In the genomic region with DNA sequence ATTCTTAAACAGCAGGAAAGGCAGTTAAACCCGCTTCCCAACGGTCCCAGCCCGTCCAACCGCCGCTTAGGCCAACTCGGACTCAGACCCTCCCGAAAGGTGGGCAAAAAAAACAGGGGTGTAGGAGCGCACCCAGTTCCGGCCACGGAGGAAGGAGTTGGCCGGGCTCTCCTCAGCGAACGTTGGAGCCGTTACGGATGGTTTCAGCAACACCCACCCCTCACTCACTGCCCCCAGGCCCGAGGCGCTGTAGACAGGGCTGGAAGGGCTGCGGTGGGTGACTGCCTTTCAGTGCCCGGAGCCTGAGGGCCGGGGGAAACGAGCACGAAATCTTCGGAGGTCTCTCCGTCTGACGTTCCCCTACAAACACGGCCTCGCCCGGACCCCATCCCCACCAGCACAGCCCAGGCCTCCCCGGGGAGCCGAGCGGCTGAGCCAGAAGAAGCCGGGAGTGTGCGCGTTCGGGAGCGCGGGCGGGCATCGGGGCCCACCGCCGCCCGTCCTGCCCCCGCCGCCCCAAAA, we compare ENCODE assay signal across 8 cellular contexts. TPM values are rescaled to one million over a fixed set of nuclear protein-coding genes. Genes with fewer than 3 reads are reported as not detected.
DNase-seq lines count a peak whose midpoint lies in the region; ATAC-seq and TF ChIP-seq lines count a peak whose summit lies in the region.

No MANE protein-coding gene starts in this region.

- TF ChIP-seq EP300 in suprapubic skin (IDR thresholded peaks at IDR 0.05) = no peak

- H3K27ac ChIP-seq in HEK293 (ENCODE audit: extremely low read depth, low read depth, low read length) (peak overlapping the region; percentile 68; the same call in 1 of the 2 replicates), endodermal cell (ENCODE audit: low read depth, low read length) (peak overlapping the region; percentile 75), suprapubic skin (peak overlapping the region; percentile 91)

- peak overlapping the region; percentile 90; the same call in 1 of the 2 replicates for H3K27ac Mint-ChIP-seq in WTC11
- H3K27ac Mint-ChIP-seq in endodermal cell = peak overlapping the region; percentile 95

- H3K27me3 Mint-ChIP-seq in WTC11 (ENCODE audit: low read depth) (peaks cover 2% of the 10 kb centered on the region), endodermal cell (ENCODE audit: insufficient read depth) (peaks cover 18% of the 10 kb centered on the region)

- peak overlapping the region; percentile 83 for H3K9ac ChIP-seq in endodermal cell (ENCODE audit: extremely low read depth, low read length, poor library complexity, severe bottlenecking)

- H3K4me3 Mint-ChIP-seq in WTC11 (peak overlapping the region; percentile 80), endodermal cell (peak overlapping the region; percentile 92)

- H3K4me1 ChIP-seq in HEK293 (ENCODE audit: control insufficient read depth, insufficient read depth, low read length) = peaks cover 7% of the 10 kb centered on the region; the same call in 1 of the 2 replicates
- H3K4me1 ChIP-seq in endodermal cell (ENCODE audit: control insufficient read depth, insufficient read depth, low read length) = peaks cover under 1% of the 10 kb centered on the region
- peaks cover 50% of the 10 kb centered on the region for H3K4me1 ChIP-seq in mononuclear cell (ENCODE audit: insufficient read depth, low read length)
- peaks cover 46% of the 10 kb centered on the region for H3K4me1 ChIP-seq in suprapubic skin

- 0% methylated on average over 13 to 39 of the region's 44 CpGs for WGBS in endodermal cell (ENCODE audit: insufficient coverage in 1 of 2, insufficient read length in 1 of 2), 2 experiments
- WGBS in suprapubic skin = 2% methylated on average over 20 of the region's 44 CpGs

- H3K4me3 ChIP-seq in HEK293 (ENCODE audit: low read depth, low read length) (peak overlapping the region; percentile 93), endodermal cell (ENCODE audit: low read length) (peak overlapping the region; percentile 98), mononuclear cell (ENCODE audit: low read length) (peak overlapping the region; percentile 79), suprapubic skin (peak overlapping the region; percentile 85)

- CTCF ChIA-PET in HEK293 (lab: Yijun Ruan, JAX) = no interaction called here
- CTCF ChIA-PET in WTC11 (lab: Charles Lee) = no interaction called here

- no peak for TF ChIP-seq POLR2A in suprapubic skin (IDR thresholded peaks at IDR 0.05)

- no peaks in the 10 kb centered on the region for H3K36me3 ChIP-seq in HEK293 (ENCODE audit: control insufficient read depth in 2 of 2, insufficient read depth in 1 of 2, low read length in 2 of 2)
- H3K36me3 ChIP-seq in endodermal cell (ENCODE audit: control insufficient read depth, insufficient read depth, low read length) = no peaks in the 10 kb centered on the region
- no peaks in the 10 kb centered on the region for H3K36me3 ChIP-seq in suprapubic skin

- no peak for TF ChIP-seq CTCF in HEK293 (tag by site-specific recombination; IDR thresholded peaks at IDR 0.05)
- no peak for TF ChIP-seq CTCF in WTC11 (IDR thresholded peaks at IDR 0.05)
- no peak for TF ChIP-seq CTCF in endodermal cell (conservative IDR thresholded peaks at IDR 0.05)
- TF ChIP-seq CTCF in suprapubic skin (IDR thresholded peaks at IDR 0.05) = no peak

- peaks cover 15% of the 10 kb centered on the region for H3K27me3 ChIP-seq in endodermal cell (ENCODE audit: control insufficient read depth, insufficient read depth, low read length, poor library complexity, severe bottlenecking)
- no peaks in the 10 kb centered on the region for H3K27me3 ChIP-seq in mononuclear cell (ENCODE audit: insufficient read depth, low read length)
- H3K27me3 ChIP-seq in suprapubic skin = no peaks in the 10 kb centered on the region

- ATAC-seq in WTC11 = no peak
- ATAC-seq in HG03354 (IDR thresholded peaks at IDR 0.05; ENCODE audit: poor library complexity, severe bottlenecking, unreplicated experiment) = no peak
- ATAC-seq in GM21367 (IDR thresholded peaks at IDR 0.05; ENCODE audit: unreplicated experiment) = no peak

- H3K4me1 Mint-ChIP-seq in WTC11 (peaks cover 62% of the 10 kb centered on the region), endodermal cell (peaks cover 45% of the 10 kb centered on the region)

- no peaks in the 10 kb centered on the region for H3K9me3 ChIP-seq in HEK293 (ENCODE audit: control insufficient read depth, insufficient read depth, low read depth, low read length)
- H3K9me3 ChIP-seq in endodermal cell (ENCODE audit: control insufficient read depth, low read length) = no peaks in the 10 kb centered on the region
- no peaks in the 10 kb centered on the region for H3K9me3 ChIP-seq in mononuclear cell (ENCODE audit: low read depth, low read length)
- no peaks in the 10 kb centered on the region for H3K9me3 ChIP-seq in suprapubic skin

- H3K9me3 Mint-ChIP-seq in WTC11 = no peaks in the 10 kb centered on the region
- H3K9me3 Mint-ChIP-seq in endodermal cell = no peaks in the 10 kb centered on the region

- POLR2A ChIA-PET in HEK293 (lab: Yijun Ruan, JAX) (interaction anchor here (0.6 kb wide), 2 partner anchors 26 to 99 kb away, joined by 3 to 4 read pairs; no protein-coding TSS in a partner anchor), WTC11 (lab: Charles Lee) (interaction anchor here (1.1 kb wide), 1 partner anchor 88 kb away, joined by 3 read pairs; no protein-coding TSS in a partner anchor)

- DNase-seq in AG20443 (ENCODE audit: low spot score) (peak; percentile 22), WTC11 (ENCODE audit: low spot score) (peak; percentile 24), endodermal cell (peak; percentile 69), suprapubic skin (ENCODE audit: low spot score in 2 of 2) (no peak)

- H3K36me3 Mint-ChIP-seq in WTC11 = no peaks in the 10 kb centered on the region
- H3K36me3 Mint-ChIP-seq in endodermal cell (ENCODE audit: low read depth) = peaks cover 7% of the 10 kb centered on the region

TF ChIP-seq in HEK293, 187 proteins besides CTCF, POLR2A, EP300 and RAD21 (continues in another document):
- no peak for TF ChIP-seq ZNF214 (tag by site-specific recombination; IDR thresholded peaks at IDR 0.05; ENCODE audit: borderline replicate concordance)
- TF ChIP-seq, protein P1, sequence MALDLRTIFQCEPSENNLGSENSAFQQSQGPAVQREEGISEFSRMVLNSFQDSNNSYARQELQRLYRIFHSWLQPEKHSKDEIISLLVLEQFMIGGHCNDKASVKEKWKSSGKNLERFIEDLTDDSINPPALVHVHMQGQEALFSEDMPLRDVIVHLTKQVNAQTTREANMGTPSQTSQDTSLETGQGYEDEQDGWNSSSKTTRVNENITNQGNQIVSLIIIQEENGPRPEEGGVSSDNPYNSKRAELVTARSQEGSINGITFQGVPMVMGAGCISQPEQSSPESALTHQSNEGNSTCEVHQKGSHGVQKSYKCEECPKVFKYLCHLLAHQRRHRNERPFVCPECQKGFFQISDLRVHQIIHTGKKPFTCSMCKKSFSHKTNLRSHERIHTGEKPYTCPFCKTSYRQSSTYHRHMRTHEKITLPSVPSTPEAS (tag by site-specific recombination; IDR thresholded peaks at IDR 0.05) = no peak
- TF ChIP-seq ZNF449 (tag by site-specific recombination; IDR thresholded peaks at IDR 0.05) = peak; percentile 65

TF ChIP-seq in WTC11, 78 proteins besides CTCF, POLR2A, EP300 and RAD21:
- TF ChIP-seq ESRRA (CRISPR knock-in tag; IDR thresholded peaks at IDR 0.05; ENCODE audit: borderline replicate concordance) (no peak), MYBL2 (CRISPR knock-in tag; IDR thresholded peaks at IDR 0.05) (no peak), USF2 (CRISPR knock-in tag; IDR thresholded peaks at IDR 0.05) (0 out of 2 replicates have a peak, but pooled peaks have one; percentile 9), FOXP1 (CRISPR knock-in tag; IDR thresholded peaks at IDR 0.05; ENCODE audit: borderline replicate concordance) (0 out of 2 replicates have a peak, but pooled peaks have one; percentile 41), NFE2L1 (CRISPR knock-in tag; IDR thresholded peaks at IDR 0.05) (peak; percentile 54; the same call in 1 of the 2 replicates)

RNA-seq across cellular contexts. Expression of gene KDM5B, which starts 1.3 kb away (rescaled TPM):
- total RNA-seq in WTC11 (2021) (222 to 226 TPM (median 225 TPM) in 3 replicates), endodermal cell (100 to 1,000 TPM; 207 to 219 TPM), mononuclear cell (84.7 TPM), suprapubic skin (100 to 1,000 TPM in 1 of 4 donors, 10 to 100 TPM in 3; 76.1 to 165 (median 89.4) TPM)
- polyA plus RNA-seq in endodermal cell (2013, experiment 1 of 2) = 115 TPM
- 103 TPM for polyA plus RNA-seq in endodermal cell (2013, experiment 2 of 2)

RNA-seq across cellular contexts. Expression of gene PCAT6, which starts 3.8 kb away (rescaled TPM):
- total RNA-seq in WTC11 (2021) = 11.2 to 13.2 TPM (median 11.7 TPM) in 3 replicates
- 1 to 10 TPM; 2.3 to 5.0 TPM for total RNA-seq in endodermal cell
- polyA plus RNA-seq in endodermal cell (2013, experiment 1 of 2) = 14.1 TPM
- polyA plus RNA-seq in endodermal cell (2013, experiment 2 of 2) = 13.0 TPM
- not detected for total RNA-seq in mononuclear cell
- total RNA-seq in suprapubic skin = 1 to 10 TPM in 3 of 4 donors, not detected in 1; 1.4 to 7.0 (median 3.7) TPM

Comparison
In these comparisons a context has a peak if more than half of its experiments do, and no peak if none do; other contexts are left out.
1. DNase-seq: peak in AG20443 (single experiment), WTC11 (single experiment) and endodermal cell (single experiment); none in suprapubic skin (0 of 2).
2. Peak in every context shown above with its lines, with median percentiles within 50 percentile points of each other: H3K27ac ChIP-seq and H3K4me3 ChIP-seq.